Comparison of ENCODE assay signal across 8 cellular contexts in genomic region chr1:62841587-62842169, GRCh38. TPM values are rescaled to one million over a fixed set of nuclear protein-coding genes. Genes with fewer than 3 reads are reported as not detected.
DNase-seq lines count a peak whose midpoint lies in the region; ATAC-seq and TF ChIP-seq lines count a peak whose summit lies in the region.

No MANE protein-coding gene starts in this region.

- DNase-seq in AG10803 (ENCODE audit: low read depth) (peak; percentile 70), GM12865 (ENCODE audit: low read depth) (peak; percentile 74), NCI-H446 (lab: John Stamatoyannopoulos, UW) (peak; percentile 52 to 73), ascending aorta (ENCODE audit: low spot score in 2 of 2) (no peak), iPS DF 4.7 (ENCODE audit: extremely low read depth, low spot score) (peak; percentile 64)
- DNase-seq in stimulated activated effector memory CD8-positive, alpha-beta T cell treated with anti-CD3 and anti-CD28 coated beads, Interleukin-12 subunit alpha, Interleukin-12 subunit beta, amount 100 ng/mL, for 72 hours (ENCODE audit: low spot score in 2 of 2): peak in 1 of 2 donors; percentile 3

- no peaks in the 10 kb centered on the region for H3K27me3 ChIP-seq in ascending aorta

- no peak overlapping the region for H3K27ac ChIP-seq in ascending aorta

- H3K9me3 Mint-ChIP-seq in stimulated activated effector memory CD8-positive, alpha-beta T cell treated with anti-CD3 and anti-CD28 coated beads, Interleukin-12 subunit alpha, Interleukin-12 subunit beta, amount 100 ng/mL, for 72 hours: no peaks in the 10 kb centered on the region

- H3K4me1 Mint-ChIP-seq in stimulated activated effector memory CD8-positive, alpha-beta T cell treated with anti-CD3 and anti-CD28 coated beads, Interleukin-12 subunit alpha, Interleukin-12 subunit beta, amount 100 ng/mL, for 72 hours: no peaks in the 10 kb centered on the region

- intact Hi-C loops in ascending aorta (cut with DNase I): loop anchor here (5.0 kb wide), 1 partner anchor 696 kb away; no protein-coding TSS in a partner anchor

- H3K36me3 Mint-ChIP-seq in stimulated activated effector memory CD8-positive, alpha-beta T cell treated with anti-CD3 and anti-CD28 coated beads, Interleukin-12 subunit alpha, Interleukin-12 subunit beta, amount 100 ng/mL, for 72 hours: no peaks in the 10 kb centered on the region

- H3K27ac Mint-ChIP-seq in stimulated activated effector memory CD8-positive, alpha-beta T cell treated with anti-CD3 and anti-CD28 coated beads, Interleukin-12 subunit alpha, Interleukin-12 subunit beta, amount 100 ng/mL, for 72 hours: no peak overlapping the region

- H3K4me1 ChIP-seq in ascending aorta: no peaks in the 10 kb centered on the region

- H3K4me3 ChIP-seq in AG10803 (ENCODE audit: low read length) (no peak overlapping the region), GM12865 (ENCODE audit: low read depth, low read length) (no peak overlapping the region), ascending aorta (no peak overlapping the region)

- H3K36me3 ChIP-seq in ascending aorta: no peaks in the 10 kb centered on the region

- no peaks in the 10 kb centered on the region for H3K9me3 ChIP-seq in ascending aorta

- ATAC-seq in HG03280 (IDR thresholded peaks at IDR 0.05; ENCODE audit: unreplicated experiment) (peak; percentile 71), HG02870 (IDR thresholded peaks at IDR 0.05; ENCODE audit: unreplicated experiment) (no peak)
- peak; percentile 55 for ATAC-seq in stimulated activated effector memory CD8-positive, alpha-beta T cell treated with anti-CD3 and anti-CD28 coated beads, Interleukin-12 subunit alpha, Interleukin-12 subunit beta, amount 100 ng/mL, for 72 hours

- no peak overlapping the region for H3K4me3 Mint-ChIP-seq in stimulated activated effector memory CD8-positive, alpha-beta T cell treated with anti-CD3 and anti-CD28 coated beads, Interleukin-12 subunit alpha, Interleukin-12 subunit beta, amount 100 ng/mL, for 72 hours

- TF ChIP-seq CTCF in AG10803 (conservative IDR thresholded peaks at IDR 0.05; ENCODE audit: low read length): peak; percentile 76
- TF ChIP-seq CTCF in GM12865 (IDR thresholded peaks at IDR 0.05; ENCODE audit: insufficient read depth, low read depth, low read length, missing control alignments): peak; percentile 54
- peak in 2 of 3 experiments; percentile 61 to 69 for TF ChIP-seq CTCF in ascending aorta (IDR thresholded peaks at IDR 0.05)

RNA-seq across cellular contexts. Expression of gene ATG4C, which starts 57.7 kb away (rescaled TPM):
- 9.7 TPM for total RNA-seq in ascending aorta

Comparison
In these comparisons a context has a peak if more than half of its experiments do, and no peak if none do; other contexts are left out.
1. DNase-seq: peak in AG10803 (single experiment), GM12865 (single experiment), NCI-H446 (2 of 2) and iPS DF 4.7 (single experiment); none in ascending aorta (0 of 2).
2. Peak in every context shown above with its lines, with median percentiles within 50 percentile points of each other: CTCF ChIP-seq.